ENCODE assay signal across 1 cellular context in the genomic region with DNA sequence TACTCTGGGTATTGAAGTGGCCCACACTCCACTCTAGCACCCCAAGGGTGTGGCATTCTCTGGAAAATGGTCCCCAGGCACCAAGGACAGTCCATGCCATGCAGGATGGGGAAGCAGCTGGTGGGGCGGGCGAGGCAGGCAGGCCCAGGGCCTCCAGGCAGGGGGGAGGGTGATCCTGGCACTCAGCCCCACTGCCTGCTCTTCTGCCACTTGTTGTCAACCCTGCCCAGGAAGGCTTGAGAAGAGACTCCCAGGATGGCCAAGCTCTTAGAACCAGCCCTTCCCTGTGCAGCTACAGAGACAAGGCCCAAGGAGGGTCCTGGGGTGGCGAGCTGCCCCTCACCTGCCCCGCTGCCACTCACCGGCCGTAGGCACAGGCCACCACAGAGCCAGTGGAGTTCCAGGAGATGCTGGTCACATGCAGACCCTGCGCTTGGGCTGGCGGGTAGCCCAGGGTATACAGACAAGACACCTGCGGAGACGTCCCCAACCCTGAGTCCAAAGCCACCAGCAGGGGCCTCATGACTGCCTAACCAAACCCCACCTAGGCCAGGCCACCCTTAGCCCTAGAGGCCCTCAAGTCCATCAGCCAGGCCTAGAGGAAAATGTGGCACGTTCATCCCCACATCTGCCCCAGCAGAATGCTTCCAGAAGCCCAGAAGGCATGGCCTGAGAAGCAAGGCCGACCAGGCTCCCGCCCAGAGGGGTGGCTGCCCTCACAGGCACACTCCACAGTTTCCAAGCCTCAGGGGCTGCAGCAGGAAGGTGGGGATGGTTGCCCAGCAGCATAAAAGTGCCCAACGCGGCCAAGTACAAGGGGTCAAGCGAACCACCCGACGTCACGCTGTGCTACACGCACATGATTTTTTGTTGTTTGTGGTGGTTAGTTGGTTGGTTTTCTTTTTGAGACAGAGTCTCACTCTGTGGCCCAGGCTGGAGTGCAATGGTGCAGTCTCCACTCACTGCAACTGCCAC.
TF ChIP-seq lines count a peak whose summit lies in the region.

No MANE protein-coding gene starts in this region.

TF ChIP-seq in HepG2, 621 proteins besides CTCF, POLR2A, EP300 and RAD21:
- TF ChIP-seq ZNF768 (CRISPR knock-in tag; IDR thresholded peaks at IDR 0.05): no peak
- 0 out of 2 replicates have a peak, but pooled peaks have one; percentile 35 for TF ChIP-seq CAMTA2 (CRISPR knock-in tag; IDR thresholded peaks at IDR 0.05; ENCODE audit: borderline replicate concordance)
- TF ChIP-seq ZNF501 (CRISPR knock-in tag; IDR thresholded peaks at IDR 0.05): no peak
- TF ChIP-seq, protein P1, sequence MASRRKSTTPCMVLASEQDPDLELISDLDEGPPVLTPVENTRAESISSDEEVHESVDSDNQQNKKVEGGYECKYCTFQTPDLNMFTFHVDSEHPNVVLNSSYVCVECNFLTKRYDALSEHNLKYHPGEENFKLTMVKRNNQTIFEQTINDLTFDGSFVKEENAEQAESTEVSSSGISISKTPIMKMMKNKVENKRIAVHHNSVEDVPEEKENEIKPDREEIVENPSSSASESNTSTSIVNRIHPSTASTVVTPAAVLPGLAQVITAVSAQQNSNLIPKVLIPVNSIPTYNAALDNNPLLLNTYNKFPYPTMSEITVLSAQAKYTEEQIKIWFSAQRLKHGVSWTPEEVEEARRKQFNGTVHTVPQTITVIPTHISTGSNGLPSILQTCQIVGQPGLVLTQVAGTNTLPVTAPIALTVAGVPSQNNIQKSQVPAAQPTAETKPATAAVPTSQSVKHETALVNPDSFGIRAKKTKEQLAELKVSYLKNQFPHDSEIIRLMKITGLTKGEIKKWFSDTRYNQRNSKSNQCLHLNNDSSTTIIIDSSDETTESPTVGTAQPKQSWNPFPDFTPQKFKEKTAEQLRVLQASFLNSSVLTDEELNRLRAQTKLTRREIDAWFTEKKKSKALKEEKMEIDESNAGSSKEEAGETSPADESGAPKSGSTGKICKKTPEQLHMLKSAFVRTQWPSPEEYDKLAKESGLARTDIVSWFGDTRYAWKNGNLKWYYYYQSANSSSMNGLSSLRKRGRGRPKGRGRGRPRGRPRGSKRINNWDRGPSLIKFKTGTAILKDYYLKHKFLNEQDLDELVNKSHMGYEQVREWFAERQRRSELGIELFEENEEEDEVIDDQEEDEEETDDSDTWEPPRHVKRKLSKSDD (CRISPR knock-in tag; IDR thresholded peaks at IDR 0.05; ENCODE audit: low read depth): no peak
- no peak for TF ChIP-seq NAIF1 (CRISPR knock-in tag; IDR thresholded peaks at IDR 0.05; ENCODE audit: borderline replicate concordance)
- TF ChIP-seq ATF7-NPFF (CRISPR knock-in tag; IDR thresholded peaks at IDR 0.05; ENCODE audit: low read depth): peak; percentile 24; the same call in 1 of the 2 replicates
- TF ChIP-seq PCBP1 (IDR thresholded peaks at IDR 0.05; ENCODE audit: borderline replicate concordance, low read depth, low read length): no peak
- 0 out of 2 replicates have a peak, but pooled peaks have one; percentile 31 for TF ChIP-seq ZNF776 (CRISPR knock-in tag; IDR thresholded peaks at IDR 0.05)
- TF ChIP-seq FOXO1 (CRISPR knock-in tag; IDR thresholded peaks at IDR 0.05): no peak
- no peak for TF ChIP-seq ZKSCAN1 (IDR thresholded peaks at IDR 0.05; ENCODE audit: low read length)
TF ChIP-seq in HepG2: peak in this region for 3.
